ENCODE assay signal across 9 cellular contexts in genomic region chr14:32368107-32368506, GRCh38.
"Had no signal": no experiment of that assay in that cellular context is flagged by ENCODE, and none has a peak within 500 bp of the region (broad histone marks: within the 10 kb centered on the region; RNA-seq: fewer than 3 reads in every experiment).

No MANE protein-coding gene starts in this region.

- ATAC-seq: gastrocnemius medialis, upper lobe of right lung had no signal

- H3K27me3 ChIP-seq: adrenal gland, gastrocnemius medialis, upper lobe of right lung had no signal

- H3K9me3 ChIP-seq: adrenal gland, gastrocnemius medialis, upper lobe of right lung had no signal

- DNase-seq: activated CD4-positive, CD25-positive, alpha-beta regulatory T cell; activated naive CD4-positive, alpha-beta T cell treated with anti-CD3 and anti-CD28 coated beads, Interleukin-2, amount 50 U/mL, for 16 hours; activated T-cell treated with anti-CD3 and anti-CD28 coated beads, Interleukin-2, amount 50 U/mL, for 1 hour; adrenal gland; gastrocnemius medialis; kidney glomerular epithelial cell; stimulated activated CD4-positive, alpha-beta T cell treated with anti-CD3 and anti-CD28 coated beads, Interleukin-12 subunit alpha, Interleukin-12 subunit beta, amount 100 ng/mL, for 4 hours; stimulated activated naive CD4-positive, alpha-beta T cell; upper lobe of right lung had no signal

- H3K4me3 ChIP-seq: adrenal gland, gastrocnemius medialis, upper lobe of right lung had no signal

- H3K27ac ChIP-seq: adrenal gland, gastrocnemius medialis, upper lobe of right lung had no signal

- H3K36me3 ChIP-seq: adrenal gland, gastrocnemius medialis, upper lobe of right lung had no signal
